ENCODE assay signal across 8 cellular contexts in the genomic region with DNA sequence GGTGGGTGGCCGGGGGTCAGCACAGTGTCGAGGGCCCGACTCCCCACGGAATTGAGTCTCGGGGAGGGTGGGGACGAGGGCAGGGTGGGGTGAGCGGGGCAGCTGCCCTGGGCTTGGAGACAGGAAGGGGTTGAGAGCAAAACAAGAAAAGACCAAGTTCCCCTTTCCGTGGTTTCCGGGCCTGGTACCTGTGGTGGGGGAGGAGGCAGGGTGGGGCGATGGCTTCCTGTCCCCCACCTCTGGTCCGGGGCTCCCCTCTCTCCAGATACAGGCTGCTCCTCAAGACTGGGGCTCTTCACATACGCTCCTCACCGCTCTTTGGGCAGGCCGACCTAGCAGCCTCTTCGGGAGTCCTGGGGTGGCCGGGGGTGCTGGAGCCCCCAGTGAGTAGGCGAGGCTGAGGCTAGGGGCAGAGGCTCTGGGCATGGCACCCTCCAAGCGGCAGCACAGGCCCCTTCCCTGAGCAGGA. TPM values are rescaled to one million over a fixed set of nuclear protein-coding genes. Genes with fewer than 3 reads are reported as not detected.
DNase-seq lines count a peak whose midpoint lies in the region; ATAC-seq and TF ChIP-seq lines count a peak whose summit lies in the region.

No MANE protein-coding gene starts in this region.

- peak overlapping the region; percentile 77 for H3K4me3 ChIP-seq in ACC112 (ENCODE audit: low read depth, low read length)
- peak overlapping the region; percentile 56 to 60 for H3K4me3 ChIP-seq in esophagus (ENCODE audit: low read depth in 1 of 2, low read length in 2 of 2)
- no peak overlapping the region for H3K4me3 ChIP-seq in trophoblast cell (ENCODE audit: low read depth, low read length)
- H3K4me3 ChIP-seq in upper lobe of right lung: peak overlapping the region; percentile 65

- H3K4me1 ChIP-seq in ACC112 (ENCODE audit: control insufficient read depth, insufficient read depth, low read length, unreplicated experiment) (no peaks in the 10 kb centered on the region), esophagus (ENCODE audit: control insufficient read depth in 2 of 2, insufficient read depth in 2 of 2, low read length in 1 of 2) (peaks cover 0 to 6% of the 10 kb centered on the region in 2 donors), trophoblast cell (ENCODE audit: control insufficient read depth in 1 of 2, insufficient read depth in 2 of 2, low read length in 2 of 2) (peaks cover 3 to 9% of the 10 kb centered on the region in 2 experiments), upper lobe of right lung (peaks cover 10% of the 10 kb centered on the region)

- intact Hi-C loops in upper lobe of right lung (cut with DNase I): no loop called here

- WGBS in esophagus, 2 donors: 18 to 21% methylated on average over 18 of the region's 18 CpGs
- WGBS in trophoblast cell (ENCODE audit: extremely low coverage, insufficient coverage, insufficient read length): no CpG with 5 or more reads among the region's 18 CpGs

- ATAC-seq in GM19452 (IDR thresholded peaks at IDR 0.05; ENCODE audit: unreplicated experiment) (peak; percentile 28), upper lobe of right lung (peak; percentile 18)

- no peaks in the 10 kb centered on the region for H3K9me3 ChIP-seq in KOPT-K1 (ENCODE audit: insufficient read depth, low read length, poor library complexity, severe bottlenecking)
- H3K9me3 ChIP-seq in esophagus (ENCODE audit: control insufficient read depth in 2 of 2, insufficient read depth in 1 of 2, low read depth in 1 of 2, low read length in 1 of 2): no peaks in the 10 kb centered on the region
- H3K9me3 ChIP-seq in trophoblast cell (ENCODE audit: insufficient read depth, low read depth, low read length): peaks cover 2% of the 10 kb centered on the region
- H3K9me3 ChIP-seq in upper lobe of right lung: no peaks in the 10 kb centered on the region

- H3K18ac ChIP-seq in trophoblast cell (ENCODE audit: low read length): no peak overlapping the region

- TF ChIP-seq CTCF in upper lobe of right lung (IDR thresholded peaks at IDR 0.05): no peak

- no peaks in the 10 kb centered on the region for H3K79me1 ChIP-seq in trophoblast cell (ENCODE audit: low read length)

- no peak overlapping the region for H4K91ac ChIP-seq in trophoblast cell (ENCODE audit: low read depth, low read length)

- H3K27ac ChIP-seq in ACC112 (ENCODE audit: low read depth, low read length) (no peak overlapping the region), KOPT-K1 (ENCODE audit: low read depth, low read length, poor library complexity, severe bottlenecking) (peak overlapping the region; percentile 99), esophagus (ENCODE audit: low read depth in 2 of 2, low read length in 1 of 2) (peak overlapping the region; percentile 91 to 96), trophoblast cell (ENCODE audit: low read depth, low read length) (no peak overlapping the region), upper lobe of right lung (peak overlapping the region; percentile 79)

- H4K12ac ChIP-seq in trophoblast cell (ENCODE audit: low read depth, low read length): no peak overlapping the region

- no peak overlapping the region for H2AK5ac ChIP-seq in trophoblast cell (ENCODE audit: low read length)

- H2BK120ac ChIP-seq in trophoblast cell (ENCODE audit: insufficient read depth, low read length, poor library complexity): no peak overlapping the region

- H3K14ac ChIP-seq in trophoblast cell (ENCODE audit: low read length): no peak overlapping the region

- peak overlapping the region; percentile 71 for H3K4me2 ChIP-seq in trophoblast cell (ENCODE audit: low read length)

- peak overlapping the region; percentile 37 for H2AFZ ChIP-seq in ACC112 (ENCODE audit: low read length, unreplicated experiment)
- H2AFZ ChIP-seq in trophoblast cell (ENCODE audit: insufficient read depth, low read length, poor library complexity): no peak overlapping the region

- H2BK12ac ChIP-seq in trophoblast cell (ENCODE audit: low read length): no peak overlapping the region

- H2BK5ac ChIP-seq in trophoblast cell (ENCODE audit: low read depth, low read length, poor library complexity): no peak overlapping the region

- no peaks in the 10 kb centered on the region for H3K79me2 ChIP-seq in ACC112 (ENCODE audit: control insufficient read depth, insufficient read depth, low read length, unreplicated experiment)
- H3K79me2 ChIP-seq in trophoblast cell (ENCODE audit: control insufficient read depth, insufficient read depth, low read length, poor library complexity): no peaks in the 10 kb centered on the region

- no peaks in the 10 kb centered on the region for H3K27me3 ChIP-seq in ACC112 (ENCODE audit: insufficient read depth, low read length)
- no peaks in the 10 kb centered on the region for H3K27me3 ChIP-seq in esophagus (ENCODE audit: control insufficient read depth in 1 of 2, insufficient read depth in 2 of 2, low read length in 2 of 2)
- no peaks in the 10 kb centered on the region for H3K27me3 ChIP-seq in trophoblast cell (ENCODE audit: insufficient read depth, low read length)
- H3K27me3 ChIP-seq in upper lobe of right lung: no peaks in the 10 kb centered on the region

- H3K36me3 ChIP-seq in ACC112 (ENCODE audit: insufficient read depth, low read length) (no peaks in the 10 kb centered on the region), KOPT-K1 (ENCODE audit: insufficient read depth, low read length) (peaks cover 34% of the 10 kb centered on the region), esophagus (ENCODE audit: control insufficient read depth in 2 of 2, insufficient read depth in 2 of 2, low read length in 1 of 2) (peaks cover 0 to 3% of the 10 kb centered on the region in 2 donors), trophoblast cell (ENCODE audit: control insufficient read depth in 1 of 2, insufficient read depth in 2 of 2, low read length in 2 of 2) (no peaks in the 10 kb centered on the region), upper lobe of right lung (peaks cover 3% of the 10 kb centered on the region)

- H3K4ac ChIP-seq in trophoblast cell (ENCODE audit: low read depth, low read length): no peak overlapping the region

- H3K9ac ChIP-seq in trophoblast cell (ENCODE audit: low read length): no peak overlapping the region

- H4K8ac ChIP-seq in trophoblast cell (ENCODE audit: low read depth, low read length): no peak overlapping the region

- H3K23ac ChIP-seq in trophoblast cell (ENCODE audit: low read length): no peak overlapping the region

- DNase-seq in activated CD8-positive, alpha-beta memory T cell treated with anti-CD3 and anti-CD28 coated beads for 4 hours (ENCODE audit: low read depth in 2 of 2): peak; percentile 47 to 51
- DNase-seq in trophoblast cell (no peak), upper lobe of right lung (peak; percentile 69), NCI-H146 treated with DMSO at 0.1 percent for 48 hours (lab: John Stamatoyannopoulos, UW; ENCODE audit: unreplicated experiment) (no peak)

RNA-seq across cellular contexts. Expression of a gene that starts 0.6 kb away (rescaled TPM):
- 10 to 100 TPM; 18.0 to 18.4 TPM for polyA plus RNA-seq in esophagus
- 0.79 and 1.1 TPM in 2 replicates for polyA plus RNA-seq in trophoblast cell (2013)
- 70.0 TPM for total RNA-seq in upper lobe of right lung

RNA-seq across cellular contexts. Expression of a gene that starts 9.5 kb away (rescaled TPM):
- 100 to 1,000 TPM; 195 to 283 TPM for polyA plus RNA-seq in esophagus
- polyA plus RNA-seq in trophoblast cell (2013): 434 and 444 TPM in 2 replicates
- 59.3 TPM for total RNA-seq in upper lobe of right lung

RNA-seq across cellular contexts. Expression of a gene that starts 9.7 kb away (rescaled TPM):
- polyA plus RNA-seq in esophagus: 10 to 100 TPM; 44.9 to 48.2 TPM
- polyA plus RNA-seq in trophoblast cell (2013): 18.8 and 19.5 TPM in 2 replicates
- 49.4 TPM for total RNA-seq in upper lobe of right lung

RNA-seq across cellular contexts. Expression of a gene that starts 15.1 kb away (rescaled TPM):
- polyA plus RNA-seq in esophagus: 10 to 100 TPM; 10.0 to 39.0 TPM
- polyA plus RNA-seq in trophoblast cell (2013): 11.8 and 13.1 TPM in 2 replicates
- 10.6 TPM for total RNA-seq in upper lobe of right lung

Comparison
In these comparisons a context has a peak if more than half of its experiments do, and no peak if none do; other contexts are left out.
1. H3K27ac ChIP-seq: peak in KOPT-K1 (single experiment), esophagus (2 of 2) and upper lobe of right lung (single experiment); none in ACC112 (single experiment) and trophoblast cell (single experiment).
2. DNase-seq: peak in activated CD8-positive, alpha-beta memory T cell treated with anti-CD3 and anti-CD28 coated beads for 4 hours (2 of 2) and upper lobe of right lung (single experiment); none in trophoblast cell (0 of 2) and NCI-H146 treated with DMSO at 0.1 percent for 48 hours (single experiment).